ENCODE assay signal across 13 cellular contexts in genomic region chr20:47348539-47349142, GRCh38. TPM values are rescaled to one million over a fixed set of nuclear protein-coding genes. Genes with fewer than 3 reads are reported as not detected.
A peak's percentile ranks its signal among the peaks of the same experiment; 100 is the strongest.
DNase-seq lines count a peak whose midpoint lies in the region; ATAC-seq and TF ChIP-seq lines count a peak whose summit lies in the region.
"Had no signal": no experiment of that assay in that cellular context is flagged by ENCODE, and none has a peak within 500 bp of the region (broad histone marks: within the 10 kb centered on the region; RNA-seq: fewer than 3 reads in every experiment).

No MANE protein-coding gene starts in this region.

- H3K27ac Mint-ChIP-seq in GM23338: no peak overlapping the region
- H3K27ac Mint-ChIP-seq: activated CD8-positive, alpha-beta memory T cell treated with anti-CD3 and anti-CD28 coated beads, Interleukin-2, amount 10 ng/mL, durations not matched to agents 7 days and 5 days; effector memory CD8-positive, alpha-beta T cell had no signal

- 41 to 59% (median 54%) methylated on average over 8 of the region's 8 CpGs for WGBS in spleen, 5 donors

- H3K36me3 ChIP-seq in GM23338 (ENCODE audit: insufficient read depth) (no peaks in the 10 kb centered on the region), ascending aorta (peaks cover 0 to 4% of the 10 kb centered on the region in 2 donors), spleen (peaks cover 0 to 55% (median 11%) of the 10 kb centered on the region in 6 donors)

- no peaks in the 10 kb centered on the region for H4K20me1 ChIP-seq in GM23338 (replicated peaks; ENCODE audit: insufficient read depth)

- H3K9me3 ChIP-seq in ascending aorta: no peaks in the 10 kb centered on the region
- no peaks in the 10 kb centered on the region for H3K9me3 ChIP-seq in spleen

- H3K4me1 Mint-ChIP-seq in GM23338: peaks cover 7% of the 10 kb centered on the region

- H3K4me1 ChIP-seq in GM23338 (ENCODE audit: insufficient read depth) (peaks cover 78% of the 10 kb centered on the region), ascending aorta (peaks cover 12 to 60% of the 10 kb centered on the region in 2 donors), spleen (peaks cover 61 to 99% (median 80%) of the 10 kb centered on the region in 6 donors)

- peaks cover 14% of the 10 kb centered on the region for H3K27me3 Mint-ChIP-seq in GM23338 (ENCODE audit: insufficient read depth, low read depth, poor library complexity)
- H3K27me3 Mint-ChIP-seq: activated CD8-positive, alpha-beta memory T cell treated with anti-CD3 and anti-CD28 coated beads, Interleukin-2, amount 10 ng/mL, durations not matched to agents 7 days and 5 days; effector memory CD8-positive, alpha-beta T cell had no signal

- no peaks in the 10 kb centered on the region; the same call in 1 of the 2 replicates for H3F3A ChIP-seq in GM23338 (replicated peaks; ENCODE audit: low read depth)

- peak overlapping the region; percentile 57 for H3K4me2 ChIP-seq in GM23338

- no peak for DNase-seq in GM23338 (ENCODE audit: low spot score)
- DNase-seq in ascending aorta (ENCODE audit: low spot score in 2 of 2): no peak
- peak; percentile 33 for DNase-seq in iris pigment epithelial cell (ENCODE audit: low read depth)
- DNase-seq in spleen: no peak
- no peak for DNase-seq in cerebellum (ENCODE audit: low spot score)
- DNase-seq in HT-29 (ENCODE audit: low spot score): no peak
- no peak for DNase-seq in occipital lobe (lab: John Stamatoyannopoulos, UW)
- no peak for DNase-seq in T-helper 2 cell
- DNase-seq: activated CD8-positive, alpha-beta memory T cell treated with anti-CD3 and anti-CD28 coated beads, Interleukin-2, amount 10 ng/mL, durations not matched to agents 7 days and 5 days; DMS53; effector memory CD8-positive, alpha-beta T cell had no signal

- H3K27ac ChIP-seq in GM23338 (ENCODE audit: low read depth) (peak overlapping the region; percentile 98), ascending aorta (peak overlapping the region; percentile 82 to 99), spleen (peak overlapping the region; percentile 2 to 99 (median 97))
- H3K27ac ChIP-seq: HL-60 had no signal

- H3K4me3 ChIP-seq in GM23338 (no peak overlapping the region), ascending aorta (peak overlapping the region in 1 of 2 donors; percentile 9), spleen (peak overlapping the region in 1 of 8 donors; percentile 23)

- no peak overlapping the region for H2AFZ ChIP-seq in GM23338

- H3K27me3 ChIP-seq in GM23338 (ENCODE audit: insufficient read depth): no peaks in the 10 kb centered on the region
- no peaks in the 10 kb centered on the region for H3K27me3 ChIP-seq in ascending aorta
- H3K27me3 ChIP-seq in spleen (replicated peaks in 1 of 7): no peaks in the 10 kb centered on the region

- H3K4me3 Mint-ChIP-seq in GM23338: no peak overlapping the region
- H3K4me3 Mint-ChIP-seq: activated CD8-positive, alpha-beta memory T cell treated with anti-CD3 and anti-CD28 coated beads, Interleukin-2, amount 10 ng/mL, durations not matched to agents 7 days and 5 days; effector memory CD8-positive, alpha-beta T cell had no signal

- ATAC-seq in GM23338: peak; percentile 15
- ATAC-seq: activated CD8-positive, alpha-beta memory T cell treated with anti-CD3 and anti-CD28 coated beads, Interleukin-2, amount 10 ng/mL, durations not matched to agents 7 days and 5 days; effector memory CD8-positive, alpha-beta T cell had no signal

- peaks cover 55% of the 10 kb centered on the region for H3K36me3 Mint-ChIP-seq in GM23338 (ENCODE audit: low read depth)

- peaks cover 100% of the 10 kb centered on the region for H3K79me2 ChIP-seq in GM23338 (replicated peaks; ENCODE audit: insufficient read depth)

- H3K9me2 ChIP-seq in GM23338 (ENCODE audit: insufficient read depth): no peaks in the 10 kb centered on the region

- H3K9me3 Mint-ChIP-seq in GM23338: no peaks in the 10 kb centered on the region
- H3K9me3 Mint-ChIP-seq: effector memory CD8-positive, alpha-beta T cell; neural crest cell had no signal

- TF ChIP-seq CTCF in GM23338 (conservative IDR thresholded peaks at IDR 0.05; ENCODE audit: low read depth in 2 of 2) (no peak), ascending aorta (IDR thresholded peaks at IDR 0.05) (no peak), spleen (IDR thresholded peaks at IDR 0.05 in 8 of 11, conservative IDR thresholded peaks at IDR 0.05 in 3 of 11) (no peak)

- TF ChIP-seq POLR2A in spleen (IDR thresholded peaks at IDR 0.05): no peak

- intact Hi-C loops in ascending aorta (cut with DNase I): no loop called here
- intact Hi-C loops in spleen (cut with DNase I; ENCODE audit: low total_unique reads): no loop called here

TF ChIP-seq in GM23338, 12 proteins besides CTCF, POLR2A, EP300 and RAD21 (continues in another document):
- TF ChIP-seq, protein P1, sequence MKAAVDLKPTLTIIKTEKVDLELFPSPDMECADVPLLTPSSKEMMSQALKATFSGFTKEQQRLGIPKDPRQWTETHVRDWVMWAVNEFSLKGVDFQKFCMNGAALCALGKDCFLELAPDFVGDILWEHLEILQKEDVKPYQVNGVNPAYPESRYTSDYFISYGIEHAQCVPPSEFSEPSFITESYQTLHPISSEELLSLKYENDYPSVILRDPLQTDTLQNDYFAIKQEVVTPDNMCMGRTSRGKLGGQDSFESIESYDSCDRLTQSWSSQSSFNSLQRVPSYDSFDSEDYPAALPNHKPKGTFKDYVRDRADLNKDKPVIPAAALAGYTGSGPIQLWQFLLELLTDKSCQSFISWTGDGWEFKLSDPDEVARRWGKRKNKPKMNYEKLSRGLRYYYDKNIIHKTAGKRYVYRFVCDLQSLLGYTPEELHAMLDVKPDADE (IDR thresholded peaks at IDR 0.05): no peak
- TF ChIP-seq ZNF331 (CRISPR knock-in tag; IDR thresholded peaks at IDR 0.05; ENCODE audit: low read depth) (no peak), POLR2AphosphoS5 (IDR thresholded peaks at IDR 0.05; ENCODE audit: low read depth) (no peak; the same call in 1 of the 2 replicates), ZNF114 (CRISPR knock-in tag; IDR thresholded peaks at IDR 0.05) (no peak), EZH2phosphoT487 (IDR thresholded peaks at IDR 0.05; ENCODE audit: unreplicated experiment) (no peak), ZNF462 (CRISPR knock-in tag; IDR thresholded peaks at IDR 0.05) (no peak)

RNA-seq across cellular contexts. Expression of gene ZMYND8, which starts 7.9 kb away (rescaled TPM):
- total RNA-seq in GM23338 (2014; rRNA removed; shearing (Covaris generic)): 64.2 and 70.9 TPM in 2 replicates
- 122 and 128 TPM in 2 replicates for polyA plus RNA-seq in GM23338 (2016; fragmentation: Nextera tagmentation; extraction: Ambion mirVana)
- total RNA-seq in ascending aorta: 23.2 TPM
- total RNA-seq in spleen: 10 to 100 TPM; 30.3 to 64.0 (median 56.0) TPM
- 10 to 100 TPM; 12.5 to 16.8 (median 15.6) TPM for polyA plus RNA-seq in spleen
- total RNA-seq in cerebellum: 39.7 TPM
- 30.9 and 35.6 TPM in 2 replicates for total RNA-seq in HT-29 (2014; rRNA removed; shearing (Covaris generic))
- 58.6 TPM for total RNA-seq in occipital lobe
